Comparison of ENCODE assay signal across 11 cellular contexts in genomic region chr16:22340945-22341344, GRCh38.
"Had no signal": no experiment of that assay in that cellular context is flagged by ENCODE, and none has a peak within 500 bp of the region (broad histone marks: within the 10 kb centered on the region; RNA-seq: fewer than 3 reads in every experiment).

No MANE protein-coding gene starts in this region.

- H3K27ac ChIP-seq: GM23248, HL-60, KMS-11 had no signal

- H3K4me3 ChIP-seq: GM23248, HAP-1 had no signal

- H3K27ac Mint-ChIP-seq: HFFc6 had no signal

- H3K9ac ChIP-seq: GM23248, KMS-11 had no signal

- H3K4me2 ChIP-seq: KMS-11 had no signal

- H3K4me1 ChIP-seq: HAP-1 had no signal

- H2AFZ ChIP-seq: GM23248 had no signal

- ATAC-seq: HCT116 had no signal

- DNase-seq: GM23248, GOT3, H7, HFFc6, IMR-90, Karpas-422, KBM-7 had no signal

- H3K4me3 Mint-ChIP-seq: HFFc6 had no signal
